Comparison of ENCODE assay signal across 1 cellular context in the genomic region with DNA sequence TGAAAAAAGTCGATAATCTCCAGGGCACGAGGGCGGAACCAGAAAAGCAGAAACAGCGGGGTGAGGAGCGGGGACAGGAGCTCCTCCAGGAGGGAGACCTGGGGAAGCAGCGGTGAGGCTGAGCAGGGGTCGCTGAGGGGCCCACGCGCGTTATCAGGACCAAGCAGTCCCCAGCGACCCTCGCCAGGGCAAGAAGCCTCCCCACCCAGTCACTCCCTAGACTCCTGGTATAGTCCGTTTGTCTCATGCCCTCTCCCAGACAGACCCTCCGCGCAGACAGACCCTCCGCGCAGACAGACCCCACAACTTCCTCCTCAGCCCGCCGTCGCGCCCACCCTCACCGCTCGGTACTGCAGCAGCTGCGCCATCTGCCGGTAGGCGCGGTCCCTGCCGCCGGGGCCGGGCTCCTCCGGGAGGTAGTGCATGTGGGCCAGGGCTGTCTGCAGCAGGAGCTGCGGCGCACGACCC.
TF ChIP-seq lines count a peak whose summit lies in the region.

No MANE protein-coding gene starts in this region.

TF ChIP-seq in GM12878, 131 proteins besides CTCF, POLR2A, EP300 and RAD21:
- TF ChIP-seq BACH1 (IDR thresholded peaks at IDR 0.05; ENCODE audit: borderline replicate concordance) (no peak), GATAD2B (conservative IDR thresholded peaks at IDR 0.05; ENCODE audit: low read depth) (0 out of 2 replicates have a peak, but pooled peaks have one; percentile 49), IKZF2 (IDR thresholded peaks at IDR 0.05) (no peak), CREB1 (IDR thresholded peaks at IDR 0.05; ENCODE audit: low read depth) (0 out of 2 replicates have a peak, but pooled peaks have one; percentile 10), TCF3 (IDR thresholded peaks at IDR 0.05; ENCODE audit: borderline replicate concordance, insufficient read depth, low read depth, low read length) (no peak), MTA2 (IDR thresholded peaks at IDR 0.05; ENCODE audit: low read depth) (no peak), NBN (IDR thresholded peaks at IDR 0.05) (0 out of 2 replicates have a peak, but pooled peaks have one; percentile 11), SMC3 (IDR thresholded peaks at IDR 0.05; ENCODE audit: borderline replicate concordance, low read length) (peak; percentile 57; the same call in 1 of the 2 replicates), YY1 (IDR thresholded peaks at IDR 0.05; ENCODE audit: low read depth, low read length) (0 out of 2 replicates have a peak, but pooled peaks have one; percentile 45)
TF ChIP-seq in GM12878: peak in this region for 5.
